In genomic region chr20:64091340-64091739, GRCh38 we compare ENCODE assay signal across 19 cellular contexts. TPM values are rescaled to one million over a fixed set of nuclear protein-coding genes. Genes with fewer than 3 reads are reported as not detected.
DNase-seq lines count a peak whose midpoint lies in the region; ATAC-seq and TF ChIP-seq lines count a peak whose summit lies in the region.
"Had no signal": no experiment of that assay in that cellular context is flagged by ENCODE, and none has a peak within 500 bp of the region (broad histone marks: within the 10 kb centered on the region; RNA-seq: fewer than 3 reads in every experiment).

No MANE protein-coding gene starts in this region.

- no peaks in the 10 kb centered on the region for H3K9me3 Mint-ChIP-seq in natural killer cell treated with Interleukin-12 subunit alpha and Interleukin-12 subunit beta and Interleukin-15 and Interleukin-18, amount 100 ng/mL, for 72 hours
- H3K9me3 Mint-ChIP-seq in natural killer cell (no peaks in the 10 kb centered on the region), neural crest cell (peaks cover under 1% of the 10 kb centered on the region)
- H3K9me3 Mint-ChIP-seq in effector memory CD8-positive, alpha-beta T cell = no peaks in the 10 kb centered on the region

- H3K4me3 Mint-ChIP-seq in natural killer cell treated with Interleukin-12 subunit alpha and Interleukin-12 subunit beta and Interleukin-15 and Interleukin-18, amount 100 ng/mL, for 72 hours = no peak overlapping the region
- no peak overlapping the region for H3K4me3 Mint-ChIP-seq in natural killer cell
- H3K4me3 Mint-ChIP-seq in neural crest cell = no peak overlapping the region
- H3K4me3 Mint-ChIP-seq in effector memory CD8-positive, alpha-beta T cell = no peak overlapping the region
- H3K4me3 Mint-ChIP-seq: CD4-positive, CD25-positive, alpha-beta regulatory T cell had no signal

- peak overlapping the region in 54 of 59 donors; percentile 12 to 91 (median 74) for H3K27ac ChIP-seq in dorsolateral prefrontal cortex
- H3K27ac ChIP-seq: KMS-11 had no signal

- TF ChIP-seq CTCF in natural killer cell (IDR thresholded peaks at IDR 0.05) = no peak
- no peak for TF ChIP-seq CTCF in dorsolateral prefrontal cortex (IDR thresholded peaks at IDR 0.05 in 54 of 56, conservative IDR thresholded peaks at IDR 0.05 in 2 of 56; ENCODE audit: low read depth in 1 of 56, partially characterized antibody in 56 of 56)
- no peak for TF ChIP-seq CTCF in neural crest cell (conservative IDR thresholded peaks at IDR 0.05)

- no peak overlapping the region for H3K27ac Mint-ChIP-seq in natural killer cell treated with Interleukin-12 subunit alpha and Interleukin-12 subunit beta and Interleukin-15 and Interleukin-18, amount 100 ng/mL, for 72 hours
- H3K27ac Mint-ChIP-seq in natural killer cell (no peak overlapping the region), neural crest cell (ENCODE audit: unreplicated experiment) (peak overlapping the region; percentile 3)
- H3K27ac Mint-ChIP-seq in effector memory CD8-positive, alpha-beta T cell = peak overlapping the region in 1 of 2 donors; percentile 23
- H3K27ac Mint-ChIP-seq: CD4-positive, CD25-positive, alpha-beta regulatory T cell had no signal

- H3K27me3 ChIP-seq in dorsolateral prefrontal cortex = no peaks in the 10 kb centered on the region

- H3K36me3 Mint-ChIP-seq in natural killer cell treated with Interleukin-12 subunit alpha and Interleukin-12 subunit beta and Interleukin-15 and Interleukin-18, amount 100 ng/mL, for 72 hours = no peaks in the 10 kb centered on the region
- H3K36me3 Mint-ChIP-seq in natural killer cell (no peaks in the 10 kb centered on the region), neural crest cell (ENCODE audit: low read depth) (no peaks in the 10 kb centered on the region)
- no peaks in the 10 kb centered on the region for H3K36me3 Mint-ChIP-seq in effector memory CD8-positive, alpha-beta T cell (ENCODE audit: insufficient read depth)

- ATAC-seq in natural killer cell treated with Interleukin-12 subunit alpha and Interleukin-12 subunit beta and Interleukin-15 and Interleukin-18, amount 100 ng/mL, for 72 hours = peak; percentile 6 to 21
- ATAC-seq in natural killer cell = no peak
- ATAC-seq in effector memory CD8-positive, alpha-beta T cell (replicated peaks) = no peak

- DNase-seq in natural killer cell treated with Interleukin-12 subunit alpha and Interleukin-12 subunit beta and Interleukin-15 and Interleukin-18, amount 100 ng/mL, for 72 hours (ENCODE audit: low spot score) = no peak
- DNase-seq in natural killer cell = no peak
- DNase-seq in dorsolateral prefrontal cortex = no peak
- no peak for DNase-seq in neural crest cell (ENCODE audit: low read depth, low spot score)
- DNase-seq in activated CD4-positive, CD25-positive, alpha-beta regulatory T cell (lab: John Stamatoyannopoulos, UW) = no peak
- no peak for DNase-seq in effector memory CD8-positive, alpha-beta T cell
- no peak for DNase-seq in SKM-1 (lab: John Stamatoyannopoulos, UW; ENCODE audit: unreplicated experiment)
- DNase-seq: CD4-positive, CD25-positive, alpha-beta regulatory T cell; EL; GF-D8; IMR-90; NCI-H1048; NCI-H1417 treated with DMSO at 0.1 percent for 48 hours; NCI-H187; NCI-H2107; NCI-H774; NK-92 treated with Interleukin-12 subunit alpha and Interleukin-12 subunit beta, amount 100 ng/mL, for 24 hours had no signal

- H3K27me3 Mint-ChIP-seq in natural killer cell treated with Interleukin-12 subunit alpha and Interleukin-12 subunit beta and Interleukin-15 and Interleukin-18, amount 100 ng/mL, for 72 hours = peaks cover 6 to 10% of the 10 kb centered on the region in 2 donors
- H3K27me3 Mint-ChIP-seq in natural killer cell (ENCODE audit: low read depth in 2 of 2) (peaks cover 4% of the 10 kb centered on the region in 2 donors), neural crest cell (ENCODE audit: low read depth) (peaks cover 39% of the 10 kb centered on the region)
- peaks cover 0 to 17% of the 10 kb centered on the region in 2 donors for H3K27me3 Mint-ChIP-seq in effector memory CD8-positive, alpha-beta T cell

- H3K4me3 ChIP-seq in dorsolateral prefrontal cortex = peak overlapping the region in 52 of 59 donors; percentile 28 to 67 (median 53)

- intact Hi-C loops in natural killer cell (cut with micrococcal nuclease) (no loop called here), dorsolateral prefrontal cortex (cut with DNase I) (no loop called here)

- H3K4me1 Mint-ChIP-seq in natural killer cell treated with Interleukin-12 subunit alpha and Interleukin-12 subunit beta and Interleukin-15 and Interleukin-18, amount 100 ng/mL, for 72 hours (ENCODE audit: low read depth in 2 of 2) = no peaks in the 10 kb centered on the region
- peaks cover 0 to 1% of the 10 kb centered on the region in 2 donors for H3K4me1 Mint-ChIP-seq in natural killer cell
- H3K4me1 Mint-ChIP-seq in neural crest cell = peaks cover 15% of the 10 kb centered on the region
- peaks cover 0 to 5% of the 10 kb centered on the region in 2 donors for H3K4me1 Mint-ChIP-seq in effector memory CD8-positive, alpha-beta T cell (ENCODE audit: low read depth in 2 of 2)

RNA-seq across cellular contexts. Expression of gene LKAAEAR1, which starts 7.1 kb away (rescaled TPM):
- not detected for total RNA-seq in natural killer cell treated with Interleukin-12 subunit alpha and Interleukin-12 subunit beta and Interleukin-15 and Interleukin-18, amount 100 ng/mL, for 72 hours
- total RNA-seq in natural killer cell (not detected), dorsolateral prefrontal cortex (1 to 10 TPM; 1.3 to 8.3 (median 3.5) TPM), neural crest cell (not detected in 2 replicates)
- total RNA-seq: CD4-positive, CD25-positive, alpha-beta regulatory T cell; IMR-90 had no signal

RNA-seq across cellular contexts. Expression of gene OPRL1, which starts 11.5 kb away (rescaled TPM):
- under 1 TPM; 0.12 to 0.20 TPM for total RNA-seq in natural killer cell treated with Interleukin-12 subunit alpha and Interleukin-12 subunit beta and Interleukin-15 and Interleukin-18, amount 100 ng/mL, for 72 hours
- 1 to 10 TPM; 1.2 to 2.2 (median 1.4) TPM for total RNA-seq in natural killer cell
- total RNA-seq in dorsolateral prefrontal cortex = 10 to 100 TPM in 118 of 120 experiments, 1 to 10 TPM in 2; 6.8 to 31.5 (median 21.2) TPM
- 0.93 and 0.96 TPM in 2 replicates for total RNA-seq in neural crest cell

RNA-seq across cellular contexts. Expression of gene RGS19, which starts 12.0 kb away (rescaled TPM):
- 10 to 100 TPM; 27.1 to 33.4 TPM for total RNA-seq in natural killer cell treated with Interleukin-12 subunit alpha and Interleukin-12 subunit beta and Interleukin-15 and Interleukin-18, amount 100 ng/mL, for 72 hours
- total RNA-seq in natural killer cell = 10 to 100 TPM; 61.9 to 76.4 (median 68.2) TPM
- total RNA-seq in dorsolateral prefrontal cortex = 10 to 100 TPM in 47 of 120 experiments, 1 to 10 TPM in 73; 3.4 to 22.4 (median 9.0) TPM
- total RNA-seq in neural crest cell = 11.1 and 11.7 TPM in 2 replicates

RNA-seq across cellular contexts. Expression of gene NPBWR2, which starts 16.0 kb away (rescaled TPM):
- total RNA-seq in natural killer cell treated with Interleukin-12 subunit alpha and Interleukin-12 subunit beta and Interleukin-15 and Interleukin-18, amount 100 ng/mL, for 72 hours = not detected
- total RNA-seq in natural killer cell (not detected), dorsolateral prefrontal cortex (1 to 10 TPM in 95 of 120 experiments, under 1 TPM in 22, not detected in 3; 0.35 to 6.4 (median 1.8) TPM), neural crest cell (not detected in 2 replicates)
- total RNA-seq: CD4-positive, CD25-positive, alpha-beta regulatory T cell; H7; IMR-90 had no signal

RNA-seq across cellular contexts. Expression of gene TCEA2, which starts 28.3 kb away (rescaled TPM):
- total RNA-seq in natural killer cell treated with Interleukin-12 subunit alpha and Interleukin-12 subunit beta and Interleukin-15 and Interleukin-18, amount 100 ng/mL, for 72 hours = 10 to 100 TPM; 23.2 to 24.1 TPM
- total RNA-seq in natural killer cell (10 to 100 TPM; 25.0 to 28.7 (median 28.5) TPM), dorsolateral prefrontal cortex (100 to 1,000 TPM; 105 to 197 (median 137) TPM), neural crest cell (82.5 and 83.3 TPM in 2 replicates)

Comparison
In these comparisons a context has a peak if more than half of its experiments do, and no peak if none do; other contexts are left out.
1. ATAC-seq: peak in natural killer cell treated with Interleukin-12 subunit alpha and Interleukin-12 subunit beta and Interleukin-15 and Interleukin-18, amount 100 ng/mL, for 72 hours (2 of 2); none in natural killer cell (0 of 3) and effector memory CD8-positive, alpha-beta T cell (single experiment).